Comparison of ENCODE assay signal across 1 cellular context in genomic region chr4:40307627-40308497, GRCh38.
TF ChIP-seq lines count a peak whose summit lies in the region.

No MANE protein-coding gene starts in this region.

TF ChIP-seq in K562, 482 proteins besides CTCF, POLR2A, EP300 and RAD21 (continued from another document and continues in another):
- TF ChIP-seq HBP1 (CRISPR knock-in tag; IDR thresholded peaks at IDR 0.05) (no peak), TGIF2 (CRISPR knock-in tag; IDR thresholded peaks at IDR 0.05) (no peak), MXD1 (CRISPR knock-in tag; IDR thresholded peaks at IDR 0.05; ENCODE audit: borderline replicate concordance, poor library complexity, severe bottlenecking) (no peak), STAT5A (IDR thresholded peaks at IDR 0.05; ENCODE audit: borderline replicate concordance, low read length) (peak; percentile 74), ZNF347 (CRISPR knock-in tag; IDR thresholded peaks at IDR 0.05; ENCODE audit: low read depth) (no peak), ZNF696 (CRISPR knock-in tag; conservative IDR thresholded peaks at IDR 0.05) (no peak), ETS1 (conservative IDR thresholded peaks at IDR 0.05; ENCODE audit: control insufficient read depth, low read depth, low read length) (peak; percentile 65; the same call in 1 of the 2 replicates), ZBTB11 (CRISPR knock-in tag; IDR thresholded peaks at IDR 0.05) (no peak), ZKSCAN3 (CRISPR knock-in tag; IDR thresholded peaks at IDR 0.05) (no peak), MAX (CRISPR knock-in tag; IDR thresholded peaks at IDR 0.05) (peak; percentile 28; the same call in 1 of the 2 replicates), MCM7 (IDR thresholded peaks at IDR 0.05) (no peak), SLC30A9 (CRISPR knock-in tag; IDR thresholded peaks at IDR 0.05) (no peak), GATAD2A (IDR thresholded peaks at IDR 0.05) (no peak), KLF13 (tag; IDR thresholded peaks at IDR 0.05; ENCODE audit: borderline replicate concordance, low read depth) (no peak), GATAD2B (IDR thresholded peaks at IDR 0.05; ENCODE audit: borderline replicate concordance) (peak; percentile 61; the same call in 1 of the 2 replicates), SPI1 (IDR thresholded peaks at IDR 0.05; ENCODE audit: borderline replicate concordance, low read depth, low read length) (peak; percentile 74; the same call in 1 of the 2 replicates), POLR2G (IDR thresholded peaks at IDR 0.05; ENCODE audit: low read depth, low read length) (no peak), FOS (IDR thresholded peaks at IDR 0.05; ENCODE audit: extremely low read depth, insufficient read length) (no peak), SMAD3 (CRISPR knock-in tag; conservative IDR thresholded peaks at IDR 0.05) (no peak), RCOR1 (IDR thresholded peaks at IDR 0.05; ENCODE audit: borderline replicate concordance in 1 of 2, low read depth in 2 of 2, low read length in 2 of 2) (peak; percentile 71 to 79; a peak in 3 of 4 replicates), FOXJ3 (CRISPR knock-in tag; IDR thresholded peaks at IDR 0.05) (no peak), HMBOX1 (IDR thresholded peaks at IDR 0.05) (peak; percentile 68; the same call in 1 of the 2 replicates), FOXM1 (IDR thresholded peaks at IDR 0.05; ENCODE audit: low read depth) (peak; percentile 61; the same call in 1 of the 2 replicates), FOXM1 (CRISPR knock-in tag; IDR thresholded peaks at IDR 0.05; ENCODE audit: low read depth) (no peak), ZNF408 (CRISPR knock-in tag; IDR thresholded peaks at IDR 0.05; ENCODE audit: low read depth) (no peak), GTF2F1 (IDR thresholded peaks at IDR 0.05; ENCODE audit: low read depth, low read length) (no peak), ZBTB1 (CRISPR knock-in tag; IDR thresholded peaks at IDR 0.05; ENCODE audit: borderline replicate concordance, low read depth) (no peak), FOXK2 (conservative IDR thresholded peaks at IDR 0.05 in 1 of 2, IDR thresholded peaks at IDR 0.05 in 1 of 2; ENCODE audit: low read depth in 2 of 2) (0 out of 4 replicates have a peak, but pooled peaks of 1 of the 2 experiments have one; percentile 10), NFIX (CRISPR knock-in tag; IDR thresholded peaks at IDR 0.05; ENCODE audit: low read depth) (no peak), TCF7L2 (IDR thresholded peaks at IDR 0.05; ENCODE audit: low read depth, low read length) (no peak), TSHZ1 (CRISPR knock-in tag; IDR thresholded peaks at IDR 0.05) (no peak), ZBTB2 (IDR thresholded peaks at IDR 0.05) (no peak), SRSF3 (IDR thresholded peaks at IDR 0.05; ENCODE audit: insufficient read depth, low read length) (no peak), MCM2 (IDR thresholded peaks at IDR 0.05; ENCODE audit: low read depth) (no peak), YY1 (IDR thresholded peaks at IDR 0.05; ENCODE audit: borderline replicate concordance in 1 of 3, control insufficient read depth in 1 of 3, extremely low read depth in 1 of 3, insufficient read depth in 3 of 3, insufficient read length in 1 of 3, insufficient replicate concordance in 2 of 3, low read depth in 1 of 3, low read length in 2 of 3) (no peak), HOXB6 (CRISPR knock-in tag; IDR thresholded peaks at IDR 0.05; ENCODE audit: borderline replicate concordance) (no peak), KAT7 (CRISPR knock-in tag; IDR thresholded peaks at IDR 0.05; ENCODE audit: borderline replicate concordance) (peak; percentile 23; the same call in 1 of the 2 replicates), ZKSCAN8 (CRISPR knock-in tag; IDR thresholded peaks at IDR 0.05) (0 out of 2 replicates have a peak, but pooled peaks have one; percentile 49), NFRKB (IDR thresholded peaks at IDR 0.05; ENCODE audit: low read depth) (no peak), E2F1 (CRISPR knock-in tag; IDR thresholded peaks at IDR 0.05) (no peak), MAZ (CRISPR knock-in tag; conservative IDR thresholded peaks at IDR 0.05 in 1 of 2, IDR thresholded peaks at IDR 0.05 in 1 of 2) (peak in 1 of 2 experiments; percentile 41; a peak in 1 of 4 replicates), IFI16 (CRISPR knock-in tag; IDR thresholded peaks at IDR 0.05) (no peak), TFE3 (CRISPR knock-in tag; IDR thresholded peaks at IDR 0.05) (no peak), CSDE1 (IDR thresholded peaks at IDR 0.05) (no peak), GMEB1 (CRISPR knock-in tag; IDR thresholded peaks at IDR 0.05) (no peak)
